8 cellular contexts compared by ENCODE assay signal in genomic region chr1:66503841-66504470, GRCh38. TPM values are rescaled to one million over a fixed set of nuclear protein-coding genes. Genes with fewer than 3 reads are reported as not detected.
A peak's percentile ranks its signal among the peaks of the same experiment; 100 is the strongest.
DNase-seq lines count a peak whose midpoint lies in the region; ATAC-seq, FAIRE-seq and TF ChIP-seq lines count a peak whose summit lies in the region.

No MANE protein-coding gene starts in this region.

- no peaks in the 10 kb centered on the region for H4K20me1 ChIP-seq in OCI-LY1 (ENCODE audit: insufficient read depth, low read length)
- H4K20me1 ChIP-seq in GM12878 (ENCODE audit: control insufficient read depth, insufficient read depth) = no peaks in the 10 kb centered on the region

- no peaks in the 10 kb centered on the region for H3K9me3 ChIP-seq in OCI-LY1 (ENCODE audit: low read length)
- no peaks in the 10 kb centered on the region for H3K9me3 ChIP-seq in GM12878 (replicated peaks; ENCODE audit: control insufficient read depth, insufficient read depth, low read length)
- no peaks in the 10 kb centered on the region for H3K9me3 ChIP-seq in iPS DF 6.9 (ENCODE audit: control insufficient read depth, insufficient read depth, low read length)

- H3K4me2 ChIP-seq in OCI-LY1 (ENCODE audit: low read length) = no peak overlapping the region
- H3K4me2 ChIP-seq in GM12878 (ENCODE audit: control insufficient read depth, insufficient read depth) = no peak overlapping the region

- WGBS in GM12878 (ENCODE audit: insufficient coverage, insufficient replicate concordance, low lambda C conversion rate, missing lambda C conversion rate) = 65% methylated on average over 3 of the region's 3 CpGs
- WGBS in iPS DF 6.9 (ENCODE audit: insufficient coverage, insufficient read length) = no CpG with 5 or more reads among the region's 3 CpGs

- TF ChIP-seq EP300 in GM12878 (IDR thresholded peaks at IDR 0.05; ENCODE audit: borderline replicate concordance in 1 of 2, control insufficient read depth in 1 of 2, low read depth in 2 of 2, low read length in 2 of 2) = no peak

- TF ChIP-seq CTCF in OCI-LY1 (IDR thresholded peaks at IDR 0.05; ENCODE audit: low read length) (peak; percentile 88), GM12878 (IDR thresholded peaks at IDR 0.05 in 2 of 3, conservative IDR thresholded peaks at IDR 0.05 in 1 of 3; ENCODE audit: control insufficient read depth in 2 of 3, extremely low read depth in 1 of 3, insufficient read depth in 1 of 3, low read depth in 3 of 3, low read length in 3 of 3) (peak; percentile 57 to 69 (median 63))

- no peak overlapping the region for H3K9ac ChIP-seq in OCI-LY1 (ENCODE audit: low read length)
- no peak overlapping the region for H3K9ac ChIP-seq in GM12878 (ENCODE audit: control insufficient read depth, insufficient read depth, low read length)

- no TSS peak for BruUV-seq in GM12878 (replicated peaks; lab: Mats Ljungman, UMichigan)

- POLR2A ChIA-PET in GM12878 (lab: Charles Lee) = no interaction called here

- no peak for TF ChIP-seq POLR2A in GM12878 (IDR thresholded peaks at IDR 0.05; ENCODE audit: low read depth, low read length)

- H2AFZ ChIP-seq in OCI-LY1 (ENCODE audit: low read length) = no peak overlapping the region
- H2AFZ ChIP-seq in GM12878 (ENCODE audit: control insufficient read depth, low read depth, low read length) = no peak overlapping the region

- no peaks in the 10 kb centered on the region for H3K9me2 ChIP-seq in OCI-LY1 (ENCODE audit: low read depth, low read length)

- in situ Hi-C loops in GM12878 (cut with MboI) = no loop called here

- SMC1A ChIA-PET in GM12878 (lab: Charles Lee; ENCODE audit: uncharacterized antibody, unreplicated experiment) = interaction anchor here (0.7 to 2.5 kb wide), 15 partner anchors 9 to 544 kb away, joined by 3 to 20 read pairs (median 4); no protein-coding TSS in a partner anchor

- TF ChIP-seq RAD21 in GM12878 (IDR thresholded peaks at IDR 0.05; ENCODE audit: insufficient read depth, low read depth, low read length) = peak; percentile 56

- H3K27ac ChIP-seq in OCI-LY1 (ENCODE audit: low read depth, low read length, poor library complexity, severe bottlenecking) (no peak overlapping the region), GM12878 (ENCODE audit: control insufficient read depth, insufficient read depth) (no peak overlapping the region), iPS DF 6.9 (ENCODE audit: low read length) (no peak overlapping the region)

- H3K27me3 ChIP-seq in OCI-LY1 (ENCODE audit: insufficient read depth, low read length) = no peaks in the 10 kb centered on the region
- 0 out of 4 replicates have a peak, but pooled peaks cover 0 to 1% of the 10 kb centered on the region in 2 experiments for H3K27me3 ChIP-seq in GM12878 (replicated peaks in 1 of 2; ENCODE audit: control insufficient read depth in 2 of 2, insufficient read depth in 2 of 2, low read length in 1 of 2)
- no peaks in the 10 kb centered on the region for H3K27me3 ChIP-seq in iPS DF 6.9 (ENCODE audit: control insufficient read depth, insufficient read depth, low read length)

- intact Hi-C loops in GM12878 (cut with micrococcal nuclease; ENCODE audit: unreplicated experiment) = loop anchor here (2.0 to 5.0 kb wide), 2 partner anchors 259 to 547 kb away; no protein-coding TSS in a partner anchor

- H3F3A ChIP-seq in OCI-LY1 (ENCODE audit: insufficient read depth, low read length) = no peaks in the 10 kb centered on the region

- no peak overlapping the region for H3K4me3 ChIP-seq in OCI-LY1 (ENCODE audit: low read depth, low read length, poor library complexity, severe bottlenecking)
- no peak overlapping the region for H3K4me3 ChIP-seq in GM12878
- H3K4me3 ChIP-seq in iPS DF 6.9 (ENCODE audit: low read length) = no peak overlapping the region

- H3K79me2 ChIP-seq in OCI-LY1 (ENCODE audit: insufficient read depth, low read length) (no peaks in the 10 kb centered on the region), GM12878 (ENCODE audit: control insufficient read depth, insufficient read depth, low read length) (no peaks in the 10 kb centered on the region)

- H3K4me1 ChIP-seq in OCI-LY1 (ENCODE audit: insufficient read depth, low read length, severe bottlenecking) (no peaks in the 10 kb centered on the region), GM12878 (ENCODE audit: control insufficient read depth, insufficient read depth, low read length) (no peaks in the 10 kb centered on the region), iPS DF 6.9 (ENCODE audit: control insufficient read depth, insufficient read depth, low read length) (no peaks in the 10 kb centered on the region)

- DNase-seq in ELR (ENCODE audit: low read depth) (peak; percentile 81), HT1080 (ENCODE audit: low read depth) (peak; percentile 33), GM12878 (ENCODE audit: low read depth, low spot score) (no peak), iPS DF 6.9 (ENCODE audit: low read depth, low spot score) (peak; percentile 58), cerebellar nuclear complex (lab: John Stamatoyannopoulos, UW) (no peak)
- peak; percentile 35 for DNase-seq in stimulated activated CD4-positive, alpha-beta T cell treated with anti-CD3 and anti-CD28 coated beads, Interleukin-4, amount 100 ng/mL, for 24 hours

- peak; percentile 93 for ATAC-seq in GM21515 (IDR thresholded peaks at IDR 0.05; ENCODE audit: unreplicated experiment)
- peak; percentile 89 for ATAC-seq in GM12878

- FAIRE-seq in GM12878 (lab: Jason Lieb, UNC) = no peak

- RAD21 ChIA-PET in GM12878 (lab: Charles Lee; ENCODE audit: unreplicated experiment) = interaction anchor here (0.7 to 2.5 kb wide), 12 partner anchors 54 to 546 kb away, joined by 3 to 12 read pairs (median 3); no protein-coding TSS in a partner anchor

- H3K36me3 ChIP-seq in OCI-LY1 (ENCODE audit: insufficient read depth, low read length) = no peaks in the 10 kb centered on the region
- no peaks in the 10 kb centered on the region for H3K36me3 ChIP-seq in GM12878 (ENCODE audit: control insufficient read depth in 2 of 2, insufficient read depth in 2 of 2, low read length in 1 of 2)
- H3K36me3 ChIP-seq in iPS DF 6.9 (ENCODE audit: control insufficient read depth, insufficient read depth, low read length) = no peaks in the 10 kb centered on the region

- CTCF ChIA-PET in GM12878 (lab: Yijun Ruan, JAX) = interaction anchor here (0.6 to 4.1 kb wide), 31 partner anchors 9 to 1591 kb away, joined by 3 to 27 read pairs (median 4); no protein-coding TSS in a partner anchor

TF ChIP-seq in GM12878, 131 proteins besides CTCF, POLR2A, EP300 and RAD21:
- TF ChIP-seq PBX3 (IDR thresholded peaks at IDR 0.05; ENCODE audit: insufficient replicate concordance, low read depth, low read length) (no peak), SMC3 (IDR thresholded peaks at IDR 0.05; ENCODE audit: borderline replicate concordance, low read length) (peak; percentile 51; the same call in 1 of the 2 replicates)

RNA-seq across cellular contexts. Expression of gene SGIP1, which starts 30.0 kb away (rescaled TPM):
- 0.08 TPM in 1 of 2 replicates, not detected in the other for total RNA-seq in HT1080 (2014; rRNA removed; shearing (Covaris generic))
- 0.08 and 0.09 TPM in 2 replicates for polyA plus RNA-seq in HT1080 (2015; cell fraction: cytosol; rRNA removed)
- 0.01 and 0.06 TPM in 2 replicates for polyA plus RNA-seq in HT1080 (2015; cell fraction: nucleus; rRNA removed)
- total RNA-seq in GM12878 (2013; cell fraction: nucleolus; rRNA removed) = not detected in 2 replicates
- total RNA-seq in GM12878 (2014; rRNA removed) = not detected in 2 replicates
- total RNA-seq in GM12878 (2014; rRNA removed; fragmentation: Illumina TruSeq; extraction: Trizol) = not detected in 2 replicates
- not detected in 2 replicates for total RNA-seq in GM12878 (2021)
- polyA plus RNA-seq in GM12878 (2011; ENCODE audit: low read depth) = not detected
- polyA plus RNA-seq in GM12878 (2011; rRNA removed) = not detected in 2 replicates
- not detected in 2 replicates for polyA plus RNA-seq in GM12878 (2011; cell fraction: cytosol; rRNA removed)
- polyA plus RNA-seq in GM12878 (2011; cell fraction: nucleus; rRNA removed) = not detected in 2 replicates
- 0.01 TPM in 1 of 2 replicates, not detected in the other for polyA plus RNA-seq in GM12878 (2012)
- polyA plus RNA-seq in GM12878 (2014; fragmentation: Illumina TruSeq; extraction: Trizol) = not detected in 2 replicates
- not detected for polyA plus RNA-seq in GM12878 (2014; fragmentation: Nextera tagmentation; extraction: Ambion mirVana)
- polyA plus RNA-seq in GM12878 (2014; rRNA removed) = not detected in 2 replicates
- under 1 TPM in 1 of 2 experiments, not detected in 1; 0.15 TPM for polyA plus RNA-seq in GM12878 (2016; fragmentation: Nextera tagmentation; extraction: Ambion mirVana)
- not detected in 2 replicates for polyA minus RNA-seq in GM12878 (2011; rRNA and poly(A)+ RNA removed)
- not detected in 2 replicates for polyA minus RNA-seq in GM12878 (2011; cell fraction: cytosol; rRNA and poly(A)+ RNA removed)
- not detected in 2 replicates for polyA minus RNA-seq in GM12878 (2011; cell fraction: nucleus; rRNA and poly(A)+ RNA removed)

Comparison
In these comparisons a context has a peak if more than half of its experiments do, and no peak if none do; other contexts are left out.
1. DNase-seq: peak in ELR (single experiment), HT1080 (single experiment), iPS DF 6.9 (single experiment) and stimulated activated CD4-positive, alpha-beta T cell treated with anti-CD3 and anti-CD28 coated beads, Interleukin-4, amount 100 ng/mL, for 24 hours (single experiment); none in GM12878 (single experiment) and cerebellar nuclear complex (0 of 2).